In the genomic region with DNA sequence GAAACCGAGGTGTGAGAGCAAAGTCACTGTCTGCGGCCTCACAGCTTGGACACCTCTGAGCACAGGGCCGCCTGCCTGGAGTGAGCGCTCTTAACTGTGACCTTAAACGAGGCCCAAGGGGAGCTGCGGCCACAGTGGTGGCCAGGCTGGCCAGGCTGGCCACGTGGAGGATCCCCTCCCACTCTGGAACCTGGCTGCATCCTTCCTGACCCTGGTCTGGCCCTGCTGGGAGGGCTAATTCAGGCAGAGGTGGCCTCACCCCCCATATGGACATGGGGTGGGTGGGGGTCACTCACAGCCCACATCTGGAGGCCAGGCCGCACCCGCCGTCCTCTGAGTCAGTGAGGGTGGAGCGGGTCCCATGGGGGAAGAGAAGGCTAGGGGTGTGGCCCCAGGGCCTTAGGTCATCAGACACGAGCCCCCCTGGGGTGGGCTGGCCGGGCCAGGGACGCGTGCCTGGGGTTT, we compare ENCODE assay signal across 16 cellular contexts. TPM values are rescaled to one million over a fixed set of nuclear protein-coding genes. Genes with fewer than 3 reads are reported as not detected.
A peak's percentile ranks its signal among the peaks of the same experiment; 100 is the strongest.
DNase-seq lines count a peak whose midpoint lies in the region; ATAC-seq and TF ChIP-seq lines count a peak whose summit lies in the region.
"Had no signal": no experiment of that assay in that cellular context is flagged by ENCODE, and none has a peak within 500 bp of the region (broad histone marks: within the 10 kb centered on the region; RNA-seq: fewer than 3 reads in every experiment).

No MANE protein-coding gene starts in this region.

- no peak for ATAC-seq in activated CD8-positive, alpha-beta T cell treated with anti-CD3 and anti-CD28 coated beads for 36 hours
- ATAC-seq: left lobe of liver had no signal

- H3K9me3 ChIP-seq in osteoblast (ENCODE audit: low read depth, low read length) (no peaks in the 10 kb centered on the region), prostate gland (no peaks in the 10 kb centered on the region)

- intact Hi-C loops in activated CD8-positive, alpha-beta T cell treated with anti-CD3 and anti-CD28 coated beads for 36 hours (cut with micrococcal nuclease): no loop called here
- intact Hi-C loops in prostate gland (cut with DNase I): no loop called here

- peaks cover 88% of the 10 kb centered on the region for H4K20me1 ChIP-seq in osteoblast (ENCODE audit: insufficient read depth, low read length)

- POLR2A ChIA-PET in activated CD8-positive, alpha-beta T cell treated with anti-CD3 and anti-CD28 coated beads for 36 hours (lab: Charles Lee): no interaction called here

- CTCF ChIA-PET in activated CD8-positive, alpha-beta T cell treated with anti-CD3 and anti-CD28 coated beads for 36 hours (lab: Charles Lee): interaction anchor here (0.7 to 0.9 kb wide), 2 partner anchors 25 kb away, joined by 3 read pairs; no protein-coding TSS in a partner anchor

- peaks cover 4% of the 10 kb centered on the region for H3K36me3 Mint-ChIP-seq in IgD-negative memory B cell
- peaks cover under 1% of the 10 kb centered on the region for H3K36me3 Mint-ChIP-seq in activated CD8-positive, alpha-beta T cell treated with anti-CD3 and anti-CD28 coated beads for 36 hours (ENCODE audit: low read depth)

- H3K4me3 ChIP-seq in ACC112 (ENCODE audit: low read depth, low read length) (peak overlapping the region; percentile 18; the same call in 1 of the 2 replicates), fibroblast of the aortic adventitia (ENCODE audit: low read depth, low read length) (peak overlapping the region; percentile 22), osteoblast (ENCODE audit: insufficient read depth, low read length) (no peak overlapping the region), prostate gland (no peak overlapping the region)
- H3K4me3 ChIP-seq: SK-N-MC had no signal

- 77% methylated on average over 13 of the region's 15 CpGs for WGBS in prostate gland

- no peak for TF ChIP-seq CTCF in fibroblast of the aortic adventitia (IDR thresholded peaks at IDR 0.05; ENCODE audit: insufficient read depth, low read length)
- TF ChIP-seq CTCF in osteoblast (IDR thresholded peaks at IDR 0.05; ENCODE audit: extremely low read depth, low read depth, low read length): no peak
- TF ChIP-seq CTCF in activated CD8-positive, alpha-beta T cell treated with anti-CD3 and anti-CD28 coated beads for 36 hours (IDR thresholded peaks at IDR 0.05): no peak
- TF ChIP-seq CTCF in prostate gland (IDR thresholded peaks at IDR 0.05): no peak

- no peaks in the 10 kb centered on the region for H3K27me3 Mint-ChIP-seq in IgD-negative memory B cell
- no peaks in the 10 kb centered on the region for H3K27me3 Mint-ChIP-seq in activated CD8-positive, alpha-beta T cell treated with anti-CD3 and anti-CD28 coated beads for 36 hours
- H3K27me3 Mint-ChIP-seq: activated CD4-positive, alpha-beta T cell treated with anti-CD3 and anti-CD28 coated beads, Interleukin-2, amount 10 ng/mL, durations not matched to agents 7 days and 5 days had no signal

- peak overlapping the region in 2 of 3 donors; percentile 74 to 94 for H3K27ac Mint-ChIP-seq in IgD-negative memory B cell
- no peak overlapping the region for H3K27ac Mint-ChIP-seq in activated CD8-positive, alpha-beta T cell treated with anti-CD3 and anti-CD28 coated beads for 36 hours
- H3K27ac Mint-ChIP-seq: activated CD4-positive, alpha-beta T cell treated with anti-CD3 and anti-CD28 coated beads, Interleukin-2, amount 10 ng/mL, durations not matched to agents 7 days and 5 days had no signal

- DNase-seq in fibroblast of the aortic adventitia (ENCODE audit: low read depth): peak; percentile 77
- peak; percentile 97 for DNase-seq in osteoblast (ENCODE audit: insufficient read length, low spot score, missing footprints)
- DNase-seq in Ammon's horn (ENCODE audit: low spot score): no peak
- DNase-seq in COLO829 (ENCODE audit: low spot score): no peak
- no peak for DNase-seq in activated CD8-positive, alpha-beta T cell treated with anti-CD3 and anti-CD28 coated beads for 36 hours
- no peak for DNase-seq in prostate gland (ENCODE audit: low spot score)
- DNase-seq: activated CD4-positive, alpha-beta T cell treated with anti-CD3 and anti-CD28 coated beads, Interleukin-2, amount 10 ng/mL, durations not matched to agents 7 days and 5 days; activated effector memory CD4-positive, alpha-beta T cell treated with anti-CD3 and anti-CD28 coated beads, Interleukin-2, amount 50 U/mL, for 16 hours; NCI-H1417; NCI-H69; trophoblast cell had no signal

- no peaks in the 10 kb centered on the region for H3K9me3 Mint-ChIP-seq in IgD-negative memory B cell
- H3K9me3 Mint-ChIP-seq in activated CD8-positive, alpha-beta T cell treated with anti-CD3 and anti-CD28 coated beads for 36 hours: no peaks in the 10 kb centered on the region
- H3K9me3 Mint-ChIP-seq: activated CD4-positive, alpha-beta T cell treated with anti-CD3 and anti-CD28 coated beads, Interleukin-2, amount 10 ng/mL, durations not matched to agents 7 days and 5 days had no signal

- H3K27ac ChIP-seq in ACC112 (ENCODE audit: low read depth, low read length) (peak overlapping the region; percentile 98), osteoblast (ENCODE audit: low read depth, low read length) (peak overlapping the region; percentile 98), prostate gland (peak overlapping the region in 1 of 2 donors; percentile 81)
- H3K27ac ChIP-seq: parathyroid adenoma had no signal

- peak overlapping the region; percentile 14 for H3K4me2 ChIP-seq in osteoblast (ENCODE audit: insufficient read depth, low read length)

- H3K4me3 Mint-ChIP-seq in IgD-negative memory B cell: no peak overlapping the region
- no peak overlapping the region for H3K4me3 Mint-ChIP-seq in activated CD8-positive, alpha-beta T cell treated with anti-CD3 and anti-CD28 coated beads for 36 hours
- H3K4me3 Mint-ChIP-seq: activated CD4-positive, alpha-beta T cell treated with anti-CD3 and anti-CD28 coated beads, Interleukin-2, amount 10 ng/mL, durations not matched to agents 7 days and 5 days had no signal

- peaks cover 57% of the 10 kb centered on the region for H3K79me2 ChIP-seq in ACC112 (ENCODE audit: control insufficient read depth, insufficient read depth, low read length, unreplicated experiment)
- peaks cover 94% of the 10 kb centered on the region for H3K79me2 ChIP-seq in osteoblast (ENCODE audit: insufficient read depth, low read length)
- H3K79me2 ChIP-seq: parathyroid adenoma had no signal

- H3K27me3 ChIP-seq in ACC112 (ENCODE audit: insufficient read depth, low read length) (no peaks in the 10 kb centered on the region), osteoblast (ENCODE audit: insufficient read depth, low read length) (no peaks in the 10 kb centered on the region), prostate gland (replicated peaks; ENCODE audit: insufficient read depth) (no peaks in the 10 kb centered on the region)

- peaks cover 0 to 5% (median 5%) of the 10 kb centered on the region in 3 donors for H3K4me1 Mint-ChIP-seq in IgD-negative memory B cell
- peaks cover 4% of the 10 kb centered on the region for H3K4me1 Mint-ChIP-seq in activated CD8-positive, alpha-beta T cell treated with anti-CD3 and anti-CD28 coated beads for 36 hours (ENCODE audit: low read depth)
- H3K4me1 Mint-ChIP-seq: activated CD4-positive, alpha-beta T cell treated with anti-CD3 and anti-CD28 coated beads, Interleukin-2, amount 10 ng/mL, durations not matched to agents 7 days and 5 days had no signal

- H2AFZ ChIP-seq in ACC112 (ENCODE audit: low read length, unreplicated experiment) (no peak overlapping the region), osteoblast (ENCODE audit: low read length) (no peak overlapping the region)
- H2AFZ ChIP-seq: parathyroid adenoma had no signal

- peaks cover 46% of the 10 kb centered on the region for H3K4me1 ChIP-seq in ACC112 (ENCODE audit: control insufficient read depth, insufficient read depth, low read length, unreplicated experiment)
- H3K4me1 ChIP-seq in osteoblast (ENCODE audit: insufficient read depth, low read length): peaks cover 51% of the 10 kb centered on the region
- peaks cover 28% of the 10 kb centered on the region for H3K4me1 ChIP-seq in prostate gland (replicated peaks)

- peaks cover 9% of the 10 kb centered on the region; the same call in 1 of the 2 replicates for H3K36me3 ChIP-seq in ACC112 (ENCODE audit: insufficient read depth, low read length)
- H3K36me3 ChIP-seq in osteoblast (ENCODE audit: insufficient read depth, low read length): peaks cover 58% of the 10 kb centered on the region
- H3K36me3 ChIP-seq in prostate gland: no peaks in the 10 kb centered on the region

- TF ChIP-seq POLR2A in prostate gland (IDR thresholded peaks at IDR 0.05): no peak

RNA-seq across cellular contexts. Expression of a gene that starts 6.6 kb away (rescaled TPM):
- polyA plus RNA-seq in IgD-negative memory B cell: 0.45 TPM
- 130 and 136 TPM in 2 replicates for total RNA-seq in fibroblast of the aortic adventitia (ENCODE audit: low replicate concordance)
- total RNA-seq in osteoblast: 202 and 217 TPM in 2 replicates
- not detected for total RNA-seq in activated CD8-positive, alpha-beta T cell treated with anti-CD3 and anti-CD28 coated beads for 36 hours
- total RNA-seq in prostate gland: 10 to 100 TPM; 13.1 to 97.4 TPM
- total RNA-seq: activated CD4-positive, alpha-beta T cell treated with anti-CD3 and anti-CD28 coated beads, Interleukin-2, amount 10 ng/mL, durations not matched to agents 7 days and 5 days had no signal

RNA-seq across cellular contexts. Expression of a gene that starts 27.1 kb away (rescaled TPM):
- polyA plus RNA-seq in IgD-negative memory B cell: 40.4 TPM
- 5.0 and 20.2 TPM in 2 replicates for total RNA-seq in fibroblast of the aortic adventitia (ENCODE audit: low replicate concordance)
- 17.4 and 18.6 TPM in 2 replicates for total RNA-seq in osteoblast
- 10 to 100 TPM; 65.9 to 70.1 TPM for total RNA-seq in activated CD8-positive, alpha-beta T cell treated with anti-CD3 and anti-CD28 coated beads for 36 hours
- 100 to 1,000 TPM in 1 of 2 donors, 10 to 100 TPM in 1; 28.6 to 100 TPM for total RNA-seq in prostate gland

RNA-seq across cellular contexts. Expression of a gene that starts 38.2 kb away (rescaled TPM):
- polyA plus RNA-seq in IgD-negative memory B cell: 108 TPM
- total RNA-seq in fibroblast of the aortic adventitia (ENCODE audit: low replicate concordance) (16.7 and 26.7 TPM in 2 replicates), osteoblast (9.7 and 17.7 TPM in 2 replicates), prostate gland (100 to 1,000 TPM in 1 of 2 donors, 10 to 100 TPM in 1; 24.1 to 122 TPM)
- 10 to 100 TPM; 73.3 to 76.6 TPM for total RNA-seq in activated CD8-positive, alpha-beta T cell treated with anti-CD3 and anti-CD28 coated beads for 36 hours

RNA-seq across cellular contexts. Expression of a gene that starts 47.4 kb away (rescaled TPM):
- polyA plus RNA-seq in IgD-negative memory B cell: 42.7 TPM
- 33.3 and 44.0 TPM in 2 replicates for total RNA-seq in fibroblast of the aortic adventitia (ENCODE audit: low replicate concordance)
- 30.0 and 30.9 TPM in 2 replicates for total RNA-seq in osteoblast
- total RNA-seq in activated CD8-positive, alpha-beta T cell treated with anti-CD3 and anti-CD28 coated beads for 36 hours: 100 to 1,000 TPM in 1 of 2 experiments, 10 to 100 TPM in 1; 86.8 to 101 TPM
- 10 to 100 TPM; 47.6 to 60.0 TPM for total RNA-seq in prostate gland

Comparison
In these comparisons a context has a peak if more than half of its experiments do, and no peak if none do; other contexts are left out.
1. H3K4me3 ChIP-seq: peak in ACC112 (single experiment) and fibroblast of the aortic adventitia (single experiment); none in osteoblast (single experiment) and prostate gland (0 of 2).
2. DNase-seq: peak in fibroblast of the aortic adventitia (single experiment) and osteoblast (single experiment); none in Ammon's horn (single experiment), COLO829 (single experiment), activated CD8-positive, alpha-beta T cell treated with anti-CD3 and anti-CD28 coated beads for 36 hours (single experiment) and prostate gland (single experiment).
3. RNA of a gene that starts 6.6 kb away (total RNA-seq): 202 to 217 TPM in osteoblast, 130 to 136 TPM in fibroblast of the aortic adventitia and 13.1 to 97.4 TPM in prostate gland; not detected in activated CD8-positive, alpha-beta T cell treated with anti-CD3 and anti-CD28 coated beads for 36 hours; every median in the first group is over 10 times any median in the second.